Comparison of ENCODE assay signal across 1 cellular context in the genomic region with DNA sequence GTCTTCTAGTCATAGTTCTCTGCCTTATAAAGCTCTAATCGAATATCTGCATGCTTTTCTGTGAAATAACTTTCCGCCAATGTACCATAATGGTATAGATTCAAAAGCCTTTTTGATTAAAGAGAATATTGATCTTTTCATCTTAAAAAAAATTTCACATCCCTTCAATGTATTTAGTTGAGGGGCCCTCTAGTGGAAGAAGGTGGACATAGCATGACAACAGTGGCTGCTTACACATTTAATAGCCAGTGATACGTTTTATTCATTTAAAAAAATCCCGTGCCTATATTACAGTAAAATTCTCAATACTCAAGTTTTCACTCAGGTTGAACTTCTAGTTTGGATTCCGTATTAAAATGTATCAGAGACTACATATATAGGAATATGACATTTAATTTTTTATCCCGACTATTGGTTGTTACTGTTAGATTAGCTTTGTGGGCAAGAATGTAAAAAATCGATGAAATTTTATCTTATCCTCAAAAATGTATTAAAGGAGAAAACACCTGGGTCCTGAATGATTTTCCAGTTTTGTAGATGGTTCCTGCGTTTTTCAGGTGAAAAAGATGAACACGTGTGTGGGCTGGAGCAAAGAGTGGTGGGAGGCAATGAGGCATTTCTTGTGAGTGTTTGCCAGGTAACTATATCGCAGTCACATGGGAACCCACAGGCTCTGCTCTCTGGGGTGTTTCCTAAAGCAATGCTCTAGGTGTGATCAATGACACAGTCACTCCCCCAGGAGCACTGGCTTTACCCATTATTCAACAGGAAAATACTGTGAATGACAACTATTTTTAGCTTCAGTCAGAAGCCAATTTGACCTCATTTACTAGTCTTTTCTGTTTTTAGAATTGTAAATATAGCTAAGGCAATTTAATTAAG.
TF ChIP-seq lines count a peak whose summit lies in the region.

No MANE protein-coding gene starts in this region.

TF ChIP-seq in GM12878, 131 proteins besides CTCF, POLR2A, EP300 and RAD21:
- TF ChIP-seq, protein P1, sequence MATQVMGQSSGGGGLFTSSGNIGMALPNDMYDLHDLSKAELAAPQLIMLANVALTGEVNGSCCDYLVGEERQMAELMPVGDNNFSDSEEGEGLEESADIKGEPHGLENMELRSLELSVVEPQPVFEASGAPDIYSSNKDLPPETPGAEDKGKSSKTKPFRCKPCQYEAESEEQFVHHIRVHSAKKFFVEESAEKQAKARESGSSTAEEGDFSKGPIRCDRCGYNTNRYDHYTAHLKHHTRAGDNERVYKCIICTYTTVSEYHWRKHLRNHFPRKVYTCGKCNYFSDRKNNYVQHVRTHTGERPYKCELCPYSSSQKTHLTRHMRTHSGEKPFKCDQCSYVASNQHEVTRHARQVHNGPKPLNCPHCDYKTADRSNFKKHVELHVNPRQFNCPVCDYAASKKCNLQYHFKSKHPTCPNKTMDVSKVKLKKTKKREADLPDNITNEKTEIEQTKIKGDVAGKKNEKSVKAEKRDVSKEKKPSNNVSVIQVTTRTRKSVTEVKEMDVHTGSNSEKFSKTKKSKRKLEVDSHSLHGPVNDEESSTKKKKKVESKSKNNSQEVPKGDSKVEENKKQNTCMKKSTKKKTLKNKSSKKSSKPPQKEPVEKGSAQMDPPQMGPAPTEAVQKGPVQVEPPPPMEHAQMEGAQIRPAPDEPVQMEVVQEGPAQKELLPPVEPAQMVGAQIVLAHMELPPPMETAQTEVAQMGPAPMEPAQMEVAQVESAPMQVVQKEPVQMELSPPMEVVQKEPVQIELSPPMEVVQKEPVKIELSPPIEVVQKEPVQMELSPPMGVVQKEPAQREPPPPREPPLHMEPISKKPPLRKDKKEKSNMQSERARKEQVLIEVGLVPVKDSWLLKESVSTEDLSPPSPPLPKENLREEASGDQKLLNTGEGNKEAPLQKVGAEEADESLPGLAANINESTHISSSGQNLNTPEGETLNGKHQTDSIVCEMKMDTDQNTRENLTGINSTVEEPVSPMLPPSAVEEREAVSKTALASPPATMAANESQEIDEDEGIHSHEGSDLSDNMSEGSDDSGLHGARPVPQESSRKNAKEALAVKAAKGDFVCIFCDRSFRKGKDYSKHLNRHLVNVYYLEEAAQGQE (IDR thresholded peaks at IDR 0.05; ENCODE audit: low read depth, low read length) = no peak
- no peak for TF ChIP-seq CHD4 (IDR thresholded peaks at IDR 0.05)
- no peak for TF ChIP-seq KLF5 (IDR thresholded peaks at IDR 0.05; ENCODE audit: partially characterized antibody)
- no peak for TF ChIP-seq ATF7 (IDR thresholded peaks at IDR 0.05; ENCODE audit: low read depth)
- TF ChIP-seq SMC3 (IDR thresholded peaks at IDR 0.05; ENCODE audit: borderline replicate concordance, low read length) = peak; percentile 32; the same call in 1 of the 2 replicates
- TF ChIP-seq, protein P2, sequence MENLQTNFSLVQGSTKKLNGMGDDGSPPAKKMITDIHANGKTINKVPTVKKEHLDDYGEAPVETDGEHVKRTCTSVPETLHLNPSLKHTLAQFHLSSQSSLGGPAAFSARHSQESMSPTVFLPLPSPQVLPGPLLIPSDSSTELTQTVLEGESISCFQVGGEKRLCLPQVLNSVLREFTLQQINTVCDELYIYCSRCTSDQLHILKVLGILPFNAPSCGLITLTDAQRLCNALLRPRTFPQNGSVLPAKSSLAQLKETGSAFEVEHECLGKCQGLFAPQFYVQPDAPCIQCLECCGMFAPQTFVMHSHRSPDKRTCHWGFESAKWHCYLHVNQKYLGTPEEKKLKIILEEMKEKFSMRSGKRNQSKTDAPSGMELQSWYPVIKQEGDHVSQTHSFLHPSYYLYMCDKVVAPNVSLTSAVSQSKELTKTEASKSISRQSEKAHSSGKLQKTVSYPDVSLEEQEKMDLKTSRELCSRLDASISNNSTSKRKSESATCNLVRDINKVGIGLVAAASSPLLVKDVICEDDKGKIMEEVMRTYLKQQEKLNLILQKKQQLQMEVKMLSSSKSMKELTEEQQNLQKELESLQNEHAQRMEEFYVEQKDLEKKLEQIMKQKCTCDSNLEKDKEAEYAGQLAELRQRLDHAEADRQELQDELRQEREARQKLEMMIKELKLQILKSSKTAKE (IDR thresholded peaks at IDR 0.05; ENCODE audit: low read depth, poor library complexity, severe bottlenecking) = no peak
TF ChIP-seq in GM12878: peak in this region for 1.
